In genomic region chr10:89250814-89251416, GRCh38 we compare ENCODE assay signal across 9 cellular contexts. TPM values are rescaled to one million over a fixed set of nuclear protein-coding genes. Genes with fewer than 3 reads are reported as not detected.
DNase-seq lines count a peak whose midpoint lies in the region; ATAC-seq and TF ChIP-seq lines count a peak whose summit lies in the region.
"Had no signal": no experiment of that assay in that cellular context is flagged by ENCODE, and none has a peak within 500 bp of the region (broad histone marks: within the 10 kb centered on the region; RNA-seq: fewer than 3 reads in every experiment).

No MANE protein-coding gene starts in this region.

- H3K4me3 ChIP-seq in left ventricle myocardium inferior (peak overlapping the region; percentile 95), hepatocyte (peak overlapping the region; percentile 89)

- POLR2A ChIA-PET in T-cell (lab: Charles Lee): interaction anchor here in 1 of 2 donors (0.6 to 2.0 kb wide), 3 partner anchors 29 to 163 kb away, joined by 3 to 6 read pairs (median 5); partner anchors contain the start of gene IFIT5

- no peak for DNase-seq in left ventricle myocardium inferior
- DNase-seq in Right ventricle myocardium superior: no peak
- peak in 2 of 34 experiments; percentile 1 to 6 for DNase-seq in T-cell
- peak; percentile 17 for DNase-seq in hepatocyte (ENCODE audit: low spot score)
- no peak for DNase-seq in stimulated activated naive B cell treated with anti-CD40 and anti-IgM and Interleukin-4, amounts not matched to agents 10 μg/mL and 1 μg/mL and 100 μg/mL, for 72 hours
- DNase-seq in cerebellar cortex (ENCODE audit: low spot score): no peak
- no peak for DNase-seq in KG1 (lab: John Stamatoyannopoulos, UW)
- DNase-seq in NOMO-1 treated with dmso at 0.1 percent for 144 hours (lab: John Stamatoyannopoulos, UW; ENCODE audit: unreplicated experiment): no peak

- H3K27me3 Mint-ChIP-seq in T-cell: no peaks in the 10 kb centered on the region
- no peaks in the 10 kb centered on the region for H3K27me3 Mint-ChIP-seq in stimulated activated naive B cell treated with anti-CD40 and anti-IgM and Interleukin-4, amounts not matched to agents 10 μg/mL and 1 μg/mL and 100 μg/mL, for 72 hours

- H3K79me2 ChIP-seq in hepatocyte: peaks cover 15% of the 10 kb centered on the region

- H4K20me1 ChIP-seq in hepatocyte (ENCODE audit: insufficient read depth, poor library complexity, severe bottlenecking): no peaks in the 10 kb centered on the region

- TF ChIP-seq CTCF in left ventricle myocardium inferior (IDR thresholded peaks at IDR 0.05; ENCODE audit: borderline replicate concordance): no peak
- no peak for TF ChIP-seq CTCF in hepatocyte (IDR thresholded peaks at IDR 0.05; ENCODE audit: poor library complexity)

- H3K9me2 ChIP-seq in hepatocyte (replicated peaks; ENCODE audit: insufficient read depth): no peaks in the 10 kb centered on the region

- no peaks in the 10 kb centered on the region for H3K27me3 ChIP-seq in left ventricle myocardium inferior (ENCODE audit: low read depth)
- H3K27me3 ChIP-seq in hepatocyte: no peaks in the 10 kb centered on the region

- H3K4me2 ChIP-seq in hepatocyte: peak overlapping the region; percentile 81

- H3K9me3 Mint-ChIP-seq in T-cell: peaks cover 0 to 4% (median 0%) of the 10 kb centered on the region in 3 donors
- H3K9me3 Mint-ChIP-seq in stimulated activated naive B cell treated with anti-CD40 and anti-IgM and Interleukin-4, amounts not matched to agents 10 μg/mL and 1 μg/mL and 100 μg/mL, for 72 hours: peaks cover 10 to 11% of the 10 kb centered on the region in 2 donors

- H3K9me3 ChIP-seq in left ventricle myocardium inferior (replicated peaks) (no peaks in the 10 kb centered on the region), hepatocyte (ENCODE audit: low read depth) (no peaks in the 10 kb centered on the region)

- H3K27ac ChIP-seq in left ventricle myocardium inferior (replicated peaks): peak overlapping the region; percentile 85
- peak overlapping the region; percentile 77 for H3K27ac ChIP-seq in hepatocyte

- ATAC-seq in Right ventricle myocardium superior (ENCODE audit: poor library complexity): no peak
- no peak for ATAC-seq in T-cell (replicated peaks in 1 of 4)
- no peak for ATAC-seq in stimulated activated naive B cell treated with anti-CD40 and anti-IgM and Interleukin-4, amounts not matched to agents 10 μg/mL and 1 μg/mL and 100 μg/mL, for 72 hours (replicated peaks)

- intact Hi-C loops in left ventricle myocardium inferior (cut with micrococcal nuclease): no loop called here
- intact Hi-C loops in Right ventricle myocardium superior (cut with DNase I): no loop called here

- H3K4me1 ChIP-seq in left ventricle myocardium inferior: peaks cover 15% of the 10 kb centered on the region
- no peaks in the 10 kb centered on the region for H3K4me1 ChIP-seq in hepatocyte (ENCODE audit: insufficient read depth)

- 37% methylated on average over 14 of the region's 14 CpGs for WGBS in hepatocyte (ENCODE audit: low lambda C conversion rate, missing lambda C conversion rate)

- no peaks in the 10 kb centered on the region for H3K36me3 ChIP-seq in left ventricle myocardium inferior
- H3K36me3 ChIP-seq in hepatocyte (replicated peaks; ENCODE audit: insufficient read depth, low read depth): no peaks in the 10 kb centered on the region

- H3K4me3 Mint-ChIP-seq in T-cell: peak overlapping the region; percentile 73 to 87 (median 86)
- H3K4me3 Mint-ChIP-seq in stimulated activated naive B cell treated with anti-CD40 and anti-IgM and Interleukin-4, amounts not matched to agents 10 μg/mL and 1 μg/mL and 100 μg/mL, for 72 hours: peak overlapping the region; percentile 92 to 94

- peak overlapping the region; percentile 79 for H2AFZ ChIP-seq in hepatocyte

- H3K4me1 Mint-ChIP-seq in T-cell: peaks cover 23 to 25% (median 23%) of the 10 kb centered on the region in 3 donors
- H3K4me1 Mint-ChIP-seq in stimulated activated naive B cell treated with anti-CD40 and anti-IgM and Interleukin-4, amounts not matched to agents 10 μg/mL and 1 μg/mL and 100 μg/mL, for 72 hours: peaks cover 17 to 29% of the 10 kb centered on the region in 2 donors

- CTCF ChIA-PET in T-cell (lab: Charles Lee): interaction anchor here (0.5 to 2.4 kb wide), 11 partner anchors 11 to 389 kb away, joined by 3 to 15 read pairs (median 3); partner anchors contain the start of genes IFIT1 (in 1 of the 2) and IFIT5 (in 1 of the 2)

- H3K27ac Mint-ChIP-seq in T-cell: peak overlapping the region; percentile 49 to 55
- peak overlapping the region; percentile 87 for H3K27ac Mint-ChIP-seq in stimulated activated naive B cell treated with anti-CD40 and anti-IgM and Interleukin-4, amounts not matched to agents 10 μg/mL and 1 μg/mL and 100 μg/mL, for 72 hours

- peaks cover 5% of the 10 kb centered on the region for H3K36me3 Mint-ChIP-seq in T-cell
- peaks cover 12 to 15% of the 10 kb centered on the region in 2 donors for H3K36me3 Mint-ChIP-seq in stimulated activated naive B cell treated with anti-CD40 and anti-IgM and Interleukin-4, amounts not matched to agents 10 μg/mL and 1 μg/mL and 100 μg/mL, for 72 hours

RNA-seq across cellular contexts. Expression of gene LIPA, which starts 0.7 kb away (rescaled TPM):
- 12.8 TPM for total RNA-seq in left ventricle myocardium inferior
- total RNA-seq in Right ventricle myocardium superior: 18.0 TPM
- 10 to 100 TPM; 23.2 to 38.2 (median 33.6) TPM for total RNA-seq in T-cell
- total RNA-seq in hepatocyte: 148 and 152 TPM in 2 replicates
- polyA plus RNA-seq in hepatocyte: 128 and 144 TPM in 2 replicates

RNA-seq across cellular contexts. Expression of gene CH25H, which starts 43.8 kb away (rescaled TPM):
- total RNA-seq in left ventricle myocardium inferior: 0.30 TPM
- total RNA-seq in Right ventricle myocardium superior: 0.22 TPM
- total RNA-seq in T-cell: 1 to 10 TPM in 1 of 5 donors, under 1 TPM in 1, not detected in 3; 0.21 to 1.0 TPM
- 3.9 and 8.8 TPM in 2 replicates for total RNA-seq in hepatocyte
- 3.8 and 5.7 TPM in 2 replicates for polyA plus RNA-seq in hepatocyte
- total RNA-seq: glomerular endothelial cell had no signal

RNA-seq across cellular contexts. Expression of gene IFIT2, which starts 50.9 kb away (rescaled TPM):
- total RNA-seq in left ventricle myocardium inferior (4.5 TPM), Right ventricle myocardium superior (4.3 TPM), T-cell (10 to 100 TPM in 1 of 5 donors, 1 to 10 TPM in 4; 6.4 to 13.9 (median 6.8) TPM), hepatocyte (3.9 and 4.6 TPM in 2 replicates)
- 2.4 and 2.9 TPM in 2 replicates for polyA plus RNA-seq in hepatocyte
